ENCODE assay signal across 17 cellular contexts in genomic region chr20:47129306-47129705, GRCh38.
DNase-seq lines count a peak whose midpoint lies in the region; ATAC-seq, FAIRE-seq and TF ChIP-seq lines count a peak whose summit lies in the region.
"Had no signal": no experiment of that assay in that cellular context is flagged by ENCODE, and none has a peak within 500 bp of the region (broad histone marks: within the 10 kb centered on the region; RNA-seq: fewer than 3 reads in every experiment).

No MANE protein-coding gene starts in this region.

- FAIRE-seq in HepG2 (lab: Jason Lieb, UNC), result no peak
- FAIRE-seq: GM12878 had no signal

- ATAC-seq in HepG2, result no peak
- ATAC-seq in right lobe of liver, result no peak
- no peak for ATAC-seq in WTC11
- no peak for ATAC-seq in HG02852 (IDR thresholded peaks at IDR 0.05; ENCODE audit: unreplicated experiment)
- ATAC-seq: CD8-positive, alpha-beta T cell; GM12878 had no signal

- TF ChIP-seq EP300 in HepG2 (IDR thresholded peaks at IDR 0.05; ENCODE audit: low read depth in 2 of 2, low read length in 2 of 2), result no peak
- no peak for TF ChIP-seq EP300 in HepG2 (CRISPR knock-in tag; IDR thresholded peaks at IDR 0.05; ENCODE audit: borderline replicate concordance)

- no peaks in the 10 kb centered on the region for H3K79me2 ChIP-seq in HepG2 (ENCODE audit: insufficient read depth, low read length)

- no peaks in the 10 kb centered on the region for H3K36me3 Mint-ChIP-seq in WTC11
- H3K36me3 Mint-ChIP-seq: CD8-positive, alpha-beta T cell had no signal

- H3K36me3 ChIP-seq in HepG2 (replicated peaks in 1 of 2; ENCODE audit: control insufficient read depth in 1 of 2, insufficient read depth in 2 of 2, low read length in 2 of 2), result no peaks in the 10 kb centered on the region
- H3K36me3 ChIP-seq in right lobe of liver, result no peaks in the 10 kb centered on the region
- H3K36me3 ChIP-seq: BLaER1 had no signal

- H3K27ac Mint-ChIP-seq in WTC11, result no peak overlapping the region
- H3K27ac Mint-ChIP-seq: CD8-positive, alpha-beta T cell; H9 had no signal

- no peak for TF ChIP-seq RAD21 in HepG2 (CRISPR knock-in tag; IDR thresholded peaks at IDR 0.05)

- TF ChIP-seq CTCF in HepG2 (CRISPR knock-in tag; IDR thresholded peaks at IDR 0.05), result no peak
- TF ChIP-seq CTCF in right lobe of liver (IDR thresholded peaks at IDR 0.05), result no peak
- TF ChIP-seq CTCF in WTC11 (IDR thresholded peaks at IDR 0.05), result no peak

- H3K4me3 ChIP-seq in HepG2 (replicated peaks in 1 of 3; ENCODE audit: insufficient read depth in 1 of 3, low read depth in 2 of 3, low read length in 3 of 3), result no peak overlapping the region
- no peak overlapping the region for H3K4me3 ChIP-seq in right lobe of liver
- H3K4me3 ChIP-seq: BLaER1, GM12878 had no signal

- H4K20me1 ChIP-seq in HepG2 (ENCODE audit: insufficient read depth, low read length), result no peaks in the 10 kb centered on the region
- H4K20me1 ChIP-seq: BLaER1 had no signal

- DNase-seq in HepG2 (ENCODE audit: low spot score), result no peak
- no peak for DNase-seq in right lobe of liver
- DNase-seq in WTC11 (ENCODE audit: low spot score), result no peak
- DNase-seq in posterior vena cava (ENCODE audit: low spot score), result peak; percentile 29
- no peak for DNase-seq in occipital lobe (lab: John Stamatoyannopoulos, UW)
- no peak for DNase-seq in NCI-H1417 (lab: John Stamatoyannopoulos, UW)
- DNase-seq: Calu3; CD8-positive, alpha-beta T cell; DMS79 treated with DMSO at 0.1 percent for 48 hours; EL; GOT3; H9 had no signal

- peaks cover 10% of the 10 kb centered on the region for H3K9me3 Mint-ChIP-seq in WTC11
- H3K9me3 Mint-ChIP-seq: CD8-positive, alpha-beta T cell had no signal

- 3% methylated on average over 1 of the region's 1 CpG for WGBS in HepG2 (ENCODE audit: low lambda C conversion rate)
- 71% methylated on average over 1 of the region's 1 CpG for WGBS in right lobe of liver (ENCODE audit: insufficient coverage, low coverage, low lambda C conversion rate, missing lambda C conversion rate)

- H3K4me1 ChIP-seq in HepG2 (ENCODE audit: insufficient read depth, low read length) (no peaks in the 10 kb centered on the region), right lobe of liver (no peaks in the 10 kb centered on the region)
- H3K4me1 ChIP-seq: BLaER1 had no signal

- no TSS peak for BruUV-seq in HepG2 (replicated peaks; lab: Mats Ljungman, UMichigan)

- no peak overlapping the region for H3K9ac ChIP-seq in HepG2 (ENCODE audit: insufficient read depth, low read depth, low read length)
- H3K9ac ChIP-seq: BLaER1 had no signal

- H3K27me3 ChIP-seq in HepG2 (ENCODE audit: control insufficient read depth in 1 of 2, insufficient read depth in 2 of 2, low read length in 2 of 2), result peaks cover 8 to 24% of the 10 kb centered on the region in 2 experiments; a peak in 4 of 5 replicates
- H3K27me3 ChIP-seq in right lobe of liver, result no peaks in the 10 kb centered on the region
- H3K27me3 ChIP-seq: BLaER1 had no signal

- POLR2A ChIA-PET in HepG2 (lab: Yijun Ruan, JAX) (no interaction called here), WTC11 (lab: Charles Lee) (interaction anchor here (0.6 kb wide), 1 partner anchor 31 kb away, joined by 6 read pairs; no protein-coding TSS in a partner anchor)

- H3K4me3 Mint-ChIP-seq in WTC11, result no peak overlapping the region
- H3K4me3 Mint-ChIP-seq: CD14-positive monocyte; CD8-positive, alpha-beta T cell; H9 had no signal

- H3K9me3 ChIP-seq in HepG2 (ENCODE audit: low read length) (no peaks in the 10 kb centered on the region), right lobe of liver (no peaks in the 10 kb centered on the region)
- H3K9me3 ChIP-seq: BLaER1 had no signal

- in situ Hi-C loops in HepG2 (cut with HindIII; ENCODE audit: extremely low pct_ligation_motif_present, low pct_unique_long_range_greater_than_20kb), result no loop called here

- CTCF ChIA-PET in HepG2 (lab: Yijun Ruan, JAX; ENCODE audit: low intra/inter-chr PET ratio, low total read pairs), result no interaction called here
- CTCF ChIA-PET in WTC11 (lab: Charles Lee), result no interaction called here

- H2AFZ ChIP-seq in HepG2 (ENCODE audit: low read length), result no peak overlapping the region

- intact Hi-C loops in HepG2 (cut with micrococcal nuclease; ENCODE audit: unreplicated experiment) (no loop called here), right lobe of liver (cut with DNase I) (no loop called here), posterior vena cava (cut with DNase I) (no loop called here)

- H3K4me1 Mint-ChIP-seq in WTC11, result peaks cover 8% of the 10 kb centered on the region

- TF ChIP-seq POLR2A in HepG2 (IDR thresholded peaks at IDR 0.05; ENCODE audit: insufficient read depth in 1 of 2, low read depth in 2 of 2, low read length in 2 of 2) (no peak), right lobe of liver (IDR thresholded peaks at IDR 0.05) (no peak)

- no peak overlapping the region for H3K4me2 ChIP-seq in HepG2 (ENCODE audit: low read depth, low read length)
- H3K4me2 ChIP-seq: BLaER1 had no signal

- H3K27me3 Mint-ChIP-seq in WTC11 (ENCODE audit: low read depth), result no peaks in the 10 kb centered on the region

- no peak overlapping the region for H3K27ac ChIP-seq in HepG2 (ENCODE audit: extremely low read length, insufficient read depth, low read length)
- no peak overlapping the region for H3K27ac ChIP-seq in right lobe of liver
- H3K27ac ChIP-seq: 22Rv1, BLaER1 had no signal

TF ChIP-seq in HepG2, 621 proteins besides CTCF, POLR2A, EP300 and RAD21:
- TF ChIP-seq KDM1A (CRISPR knock-in tag; IDR thresholded peaks at IDR 0.05), result no peak
- TF ChIP-seq ZNF557 (CRISPR knock-in tag; IDR thresholded peaks at IDR 0.05), result no peak
- TF ChIP-seq ZNF264 (CRISPR knock-in tag; IDR thresholded peaks at IDR 0.05), result no peak
- no peak for TF ChIP-seq ELF3 (CRISPR knock-in tag; IDR thresholded peaks at IDR 0.05)
- TF ChIP-seq HNF4A (CRISPR knock-in tag; IDR thresholded peaks at IDR 0.05), result no peak
- TF ChIP-seq ZMYM3 (CRISPR knock-in tag; IDR thresholded peaks at IDR 0.05), result 0 out of 2 replicates have a peak, but pooled peaks have one; percentile 33
- no peak for TF ChIP-seq ZBTB8A (CRISPR knock-in tag; IDR thresholded peaks at IDR 0.05; ENCODE audit: borderline replicate concordance, low read depth)

TF ChIP-seq in WTC11, 78 proteins besides CTCF, POLR2A, EP300 and RAD21:
- no peak for TF ChIP-seq ZBTB21 (CRISPR knock-in tag; IDR thresholded peaks at IDR 0.05; ENCODE audit: borderline replicate concordance)
- TF ChIP-seq, protein P1, sequence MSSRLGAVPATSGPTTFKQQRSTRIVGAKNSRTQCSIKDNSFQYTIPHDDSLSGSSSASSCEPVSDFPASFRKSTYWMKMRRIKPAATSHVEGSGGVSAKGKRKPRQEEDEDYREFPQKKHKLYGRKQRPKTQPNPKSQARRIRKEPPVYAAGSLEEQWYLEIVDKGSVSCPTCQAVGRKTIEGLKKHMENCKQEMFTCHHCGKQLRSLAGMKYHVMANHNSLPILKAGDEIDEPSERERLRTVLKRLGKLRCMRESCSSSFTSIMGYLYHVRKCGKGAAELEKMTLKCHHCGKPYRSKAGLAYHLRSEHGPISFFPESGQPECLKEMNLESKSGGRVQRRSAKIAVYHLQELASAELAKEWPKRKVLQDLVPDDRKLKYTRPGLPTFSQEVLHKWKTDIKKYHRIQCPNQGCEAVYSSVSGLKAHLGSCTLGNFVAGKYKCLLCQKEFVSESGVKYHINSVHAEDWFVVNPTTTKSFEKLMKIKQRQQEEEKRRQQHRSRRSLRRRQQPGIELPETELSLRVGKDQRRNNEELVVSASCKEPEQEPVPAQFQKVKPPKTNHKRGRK (CRISPR knock-in tag; IDR thresholded peaks at IDR 0.05; ENCODE audit: borderline replicate concordance), result no peak
- TF ChIP-seq CBFB (CRISPR knock-in tag; IDR thresholded peaks at IDR 0.05; ENCODE audit: low read depth), result no peak
- peak; percentile 48; the same call in 1 of the 2 replicates for TF ChIP-seq GTF2I (CRISPR knock-in tag; conservative IDR thresholded peaks at IDR 0.05)
